In the genomic region with DNA sequence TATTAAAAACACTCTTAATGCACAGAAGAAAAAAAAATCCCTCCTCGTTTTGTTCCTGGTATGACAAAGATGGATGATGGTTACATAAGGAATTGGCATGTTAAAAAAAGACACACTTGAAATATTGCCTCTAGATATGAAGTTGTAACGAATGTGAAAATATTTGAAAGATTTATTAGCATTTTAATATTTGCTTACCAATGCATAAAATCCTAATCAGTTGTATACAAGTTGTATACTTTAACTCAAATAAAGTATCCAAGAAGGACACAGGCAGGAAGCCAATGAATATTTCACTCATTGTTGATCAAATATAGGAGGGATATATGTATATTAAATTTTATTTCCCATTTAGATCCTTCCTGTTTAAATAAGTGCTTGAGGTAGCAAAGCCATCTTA, we compare ENCODE assay signal across 30 cellular contexts.
"Had no signal": no experiment of that assay in that cellular context is flagged by ENCODE, and none has a peak within 500 bp of the region (broad histone marks: within the 10 kb centered on the region; RNA-seq: fewer than 3 reads in every experiment).

No MANE protein-coding gene starts in this region.

- H3K4me1 ChIP-seq: SJCRH30 had no signal

- H3K4me3 ChIP-seq: MG63, PC-9, SJCRH30, SK-N-MC had no signal

- H3K27ac Mint-ChIP-seq: T-cell had no signal

- DNase-seq: MG63, NCI-H1048, NCI-H1092 treated with DMSO at 0.1 percent for 48 hours, NCI-H1105 treated with DMSO at 0.1 percent for 48 hours, NCI-H1417, NCI-H1436, NCI-H1694, NCI-H187, NCI-H1930, NCI-H2029 treated with DMSO at 0.1 percent for 48 hours, NCI-H2081 treated with DMSO at 0.1 percent for 48 hours, NCI-H2107, NCI-H2171, NCI-H226, NCI-H446 treated with DMSO at 0.1 percent for 48 hours, NCI-H510A, NCI-H524, NCI-H526 treated with DMSO at 0.1 percent for 48 hours, NCI-H774, PC-9, SHP77, SIG-M5, SJCRH30, T-cell had no signal

- H3K4me3 Mint-ChIP-seq: T-cell had no signal

- H3K36me3 Mint-ChIP-seq: T-cell had no signal

- H3K9me3 ChIP-seq: MG63, SJCRH30 had no signal

- H3K4me2 ChIP-seq: PC-9 had no signal

- FAIRE-seq: RCC 7860 had no signal

- H3K27ac ChIP-seq: PC-9, RWPE1, SJCRH30, SK-N-MC had no signal

- H3K4me1 Mint-ChIP-seq: T-cell had no signal

- ATAC-seq: Panc1, Right ventricle myocardium inferior, SK-N-SH treated with all-trans-retinoic acid at 6 μM for 48 hours, T-cell had no signal
